ENCODE assay signal across 1 cellular context in the genomic region with DNA sequence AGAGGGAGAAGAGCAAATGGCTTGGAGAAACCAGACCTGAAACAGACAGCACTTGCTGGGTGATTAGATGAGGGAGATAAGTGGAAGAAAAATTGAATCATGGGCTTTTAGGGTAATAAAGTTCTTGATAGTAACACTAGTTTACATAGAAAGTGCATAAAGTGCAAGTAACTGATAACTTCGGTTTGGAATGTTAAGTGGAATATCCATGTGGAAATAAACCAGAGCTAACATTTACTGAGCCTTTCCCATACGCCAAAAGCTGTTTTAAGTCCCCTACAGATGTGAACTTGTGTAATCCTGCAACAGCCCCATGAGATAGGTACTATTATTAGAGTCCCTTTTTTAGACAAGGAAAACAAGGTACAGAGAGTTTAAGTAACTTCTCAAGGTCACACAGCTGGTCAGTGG.
A peak's percentile ranks its signal among the peaks of the same experiment; 100 is the strongest.
TF ChIP-seq lines count a peak whose summit lies in the region.

No MANE protein-coding gene starts in this region.

TF ChIP-seq in SK-N-SH treated with all-trans-retinoic acid at 6 μM for 48 hours, 23 proteins besides CTCF, POLR2A, EP300 and RAD21 (continued from another document):
- TF ChIP-seq, protein P1, sequence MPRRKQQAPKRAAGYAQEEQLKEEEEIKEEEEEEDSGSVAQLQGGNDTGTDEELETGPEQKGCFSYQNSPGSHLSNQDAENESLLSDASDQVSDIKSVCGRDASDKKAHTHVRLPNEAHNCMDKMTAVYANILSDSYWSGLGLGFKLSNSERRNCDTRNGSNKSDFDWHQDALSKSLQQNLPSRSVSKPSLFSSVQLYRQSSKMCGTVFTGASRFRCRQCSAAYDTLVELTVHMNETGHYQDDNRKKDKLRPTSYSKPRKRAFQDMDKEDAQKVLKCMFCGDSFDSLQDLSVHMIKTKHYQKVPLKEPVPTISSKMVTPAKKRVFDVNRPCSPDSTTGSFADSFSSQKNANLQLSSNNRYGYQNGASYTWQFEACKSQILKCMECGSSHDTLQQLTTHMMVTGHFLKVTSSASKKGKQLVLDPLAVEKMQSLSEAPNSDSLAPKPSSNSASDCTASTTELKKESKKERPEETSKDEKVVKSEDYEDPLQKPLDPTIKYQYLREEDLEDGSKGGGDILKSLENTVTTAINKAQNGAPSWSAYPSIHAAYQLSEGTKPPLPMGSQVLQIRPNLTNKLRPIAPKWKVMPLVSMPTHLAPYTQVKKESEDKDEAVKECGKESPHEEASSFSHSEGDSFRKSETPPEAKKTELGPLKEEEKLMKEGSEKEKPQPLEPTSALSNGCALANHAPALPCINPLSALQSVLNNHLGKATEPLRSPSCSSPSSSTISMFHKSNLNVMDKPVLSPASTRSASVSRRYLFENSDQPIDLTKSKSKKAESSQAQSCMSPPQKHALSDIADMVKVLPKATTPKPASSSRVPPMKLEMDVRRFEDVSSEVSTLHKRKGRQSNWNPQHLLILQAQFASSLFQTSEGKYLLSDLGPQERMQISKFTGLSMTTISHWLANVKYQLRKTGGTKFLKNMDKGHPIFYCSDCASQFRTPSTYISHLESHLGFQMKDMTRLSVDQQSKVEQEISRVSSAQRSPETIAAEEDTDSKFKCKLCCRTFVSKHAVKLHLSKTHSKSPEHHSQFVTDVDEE (CRISPR knock-in tag; IDR thresholded peaks at IDR 0.05): no peak; the same call in 1 of the 2 replicates
- no peak for TF ChIP-seq BACH2 (CRISPR knock-in tag; IDR thresholded peaks at IDR 0.05; ENCODE audit: borderline replicate concordance)
- 0 out of 2 replicates have a peak, but pooled peaks have one; percentile 69 for TF ChIP-seq PPARA (CRISPR knock-in tag; IDR thresholded peaks at IDR 0.05; ENCODE audit: borderline replicate concordance)
- no peak for TF ChIP-seq RARB (CRISPR knock-in tag; IDR thresholded peaks at IDR 0.05)
- TF ChIP-seq, protein P2, sequence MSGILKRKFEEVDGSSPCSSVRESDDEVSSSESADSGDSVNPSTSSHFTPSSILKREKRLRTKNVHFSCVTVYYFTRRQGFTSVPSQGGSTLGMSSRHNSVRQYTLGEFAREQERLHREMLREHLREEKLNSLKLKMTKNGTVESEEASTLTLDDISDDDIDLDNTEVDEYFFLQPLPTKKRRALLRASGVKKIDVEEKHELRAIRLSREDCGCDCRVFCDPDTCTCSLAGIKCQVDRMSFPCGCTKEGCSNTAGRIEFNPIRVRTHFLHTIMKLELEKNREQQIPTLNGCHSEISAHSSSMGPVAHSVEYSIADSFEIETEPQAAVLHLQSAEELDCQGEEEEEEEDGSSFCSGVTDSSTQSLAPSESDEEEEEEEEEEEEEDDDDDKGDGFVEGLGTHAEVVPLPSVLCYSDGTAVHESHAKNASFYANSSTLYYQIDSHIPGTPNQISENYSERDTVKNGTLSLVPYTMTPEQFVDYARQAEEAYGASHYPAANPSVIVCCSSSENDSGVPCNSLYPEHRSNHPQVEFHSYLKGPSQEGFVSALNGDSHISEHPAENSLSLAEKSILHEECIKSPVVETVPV (CRISPR knock-in tag; IDR thresholded peaks at IDR 0.05): peak; percentile 97
- TF ChIP-seq SNAI2 (CRISPR knock-in tag; IDR thresholded peaks at IDR 0.05): peak; percentile 96
- TF ChIP-seq TCF4 (CRISPR knock-in tag; IDR thresholded peaks at IDR 0.05; ENCODE audit: borderline replicate concordance): peak; percentile 97
- no peak for TF ChIP-seq CSDC2 (CRISPR knock-in tag; IDR thresholded peaks at IDR 0.05)
TF ChIP-seq in SK-N-SH treated with all-trans-retinoic acid at 6 μM for 48 hours: peak in this region for 14.
